Comparison of ENCODE assay signal across 21 cellular contexts in genomic region chrX:39760930-39761329, GRCh38.
DNase-seq lines count a peak whose midpoint lies in the region; ATAC-seq, FAIRE-seq and TF ChIP-seq lines count a peak whose summit lies in the region.
"Had no signal": no experiment of that assay in that cellular context is flagged by ENCODE, and none has a peak within 500 bp of the region (broad histone marks: within the 10 kb centered on the region; RNA-seq: fewer than 3 reads in every experiment).

No MANE protein-coding gene starts in this region.

- H2BK15ac ChIP-seq in H1 (ENCODE audit: low read length): 0 out of 2 replicates have a peak overlapping the region, but pooled peaks have one; percentile 29

- TF ChIP-seq RAD21 in H1 (IDR thresholded peaks at IDR 0.05 in 1 of 2, conservative IDR thresholded peaks at IDR 0.05 in 1 of 2; ENCODE audit: low read depth in 2 of 2, low read length in 2 of 2): no peak

- no peak for TF ChIP-seq EP300 in H1 (IDR thresholded peaks at IDR 0.05; ENCODE audit: borderline replicate concordance in 1 of 2, low read depth in 2 of 2, low read length in 2 of 2)

- no peak overlapping the region for H4K91ac ChIP-seq in H1 (replicated peaks; ENCODE audit: insufficient read length, low read length)

- H3K14ac ChIP-seq in H1 (ENCODE audit: insufficient read length): no peak overlapping the region

- ATAC-seq in activated T-cell treated with anti-CD3 and anti-CD28 coated beads, Interleukin-2, amount 50 U/mL, for 72 hours (replicated peaks in 1 of 2): peak; percentile 86 to 88
- ATAC-seq in GM21423 (IDR thresholded peaks at IDR 0.05; ENCODE audit: unreplicated experiment): no peak
- ATAC-seq in HG02798 (IDR thresholded peaks at IDR 0.05; ENCODE audit: poor library complexity, unreplicated experiment): no peak
- ATAC-seq: heart right ventricle; left ventricle myocardium superior; mucosa of descending colon; stimulated activated memory B cell treated with anti-CD40 and anti-IgM and Interleukin-4, amounts not matched to agents 10 μg/mL and 1 μg/mL and 100 μg/mL, for 72 hours had no signal

- intact Hi-C loops in activated naive CD4-positive, alpha-beta T cell treated with anti-CD3 and anti-CD28 coated beads for 36 hours (cut with micrococcal nuclease): no loop called here

- H3K18ac ChIP-seq in H1 (ENCODE audit: extremely low read depth, low read length): no peak overlapping the region

- TF ChIP-seq CTCF in H1 (IDR thresholded peaks at IDR 0.05; ENCODE audit: control extremely low read depth in 1 of 3, insufficient read depth in 1 of 3, low read depth in 1 of 3, low read length in 3 of 3): no peak

- FAIRE-seq in H1 (lab: Jason Lieb, UNC): no peak
- FAIRE-seq: TTC549 had no signal

- in situ Hi-C loops in HAP-1 (cut with MboI; ENCODE audit: low sequenced_read_pairs): no loop called here

- POLR2A ChIA-PET in H1 (lab: Charles Lee; ENCODE audit: partially characterized antibody): no interaction called here

- no peaks in the 10 kb centered on the region for H3K36me3 Mint-ChIP-seq in activated naive CD4-positive, alpha-beta T cell treated with anti-CD3 and anti-CD28 coated beads for 36 hours (ENCODE audit: low read depth)
- no peaks in the 10 kb centered on the region for H3K36me3 Mint-ChIP-seq in activated T-cell treated with anti-CD3 and anti-CD28 coated beads, Interleukin-2, amount 50 U/mL, for 72 hours (ENCODE audit: insufficient read depth in 2 of 2)
- H3K36me3 Mint-ChIP-seq in stimulated activated naive CD8-positive, alpha-beta T cell treated with anti-CD3 and anti-CD28 coated beads, Interleukin-15, Interleukin-2, amounts not matched to agents 100 ng/mL and 50 ng/mL, for 24 hours (ENCODE audit: low read depth): no peaks in the 10 kb centered on the region
- H3K36me3 Mint-ChIP-seq: stimulated activated memory B cell treated with anti-CD40 and anti-IgM and Interleukin-4, amounts not matched to agents 10 μg/mL and 1 μg/mL and 100 μg/mL, for 72 hours had no signal

- H3K36me3 ChIP-seq in H1 (ENCODE audit: control insufficient read depth in 2 of 4, insufficient read depth in 4 of 4, low read length in 3 of 4) (no peaks in the 10 kb centered on the region), HAP-1 (replicated peaks) (no peaks in the 10 kb centered on the region)
- H3K36me3 ChIP-seq: breast epithelium, heart right ventricle, transverse colon had no signal

- no peaks in the 10 kb centered on the region for H4K20me1 ChIP-seq in H1 (replicated peaks in 1 of 2; ENCODE audit: control insufficient read depth in 1 of 2, insufficient read depth in 2 of 2, low read length in 2 of 2)

- CTCF ChIA-PET in activated naive CD4-positive, alpha-beta T cell treated with anti-CD3 and anti-CD28 coated beads for 36 hours (lab: Charles Lee): interaction anchor here (0.7 to 1.0 kb wide), 2 partner anchors 17 to 56 kb away, joined by 3 read pairs; no protein-coding TSS in a partner anchor
- CTCF ChIA-PET in H1 (lab: Charles Lee; ENCODE audit: partially characterized antibody): no interaction called here

- 100% methylated on average over 3 of the region's 3 CpGs; no CpG with 5 or more reads in 1 of the 2 experiments for WGBS in H1 (ENCODE audit: extremely low coverage in 1 of 2, insufficient coverage in 1 of 2, insufficient read length in 1 of 2, insufficient replicate concordance in 2 of 2, low coverage in 1 of 2, low lambda C conversion rate in 2 of 2, missing lambda C conversion rate in 1 of 2), 2 experiments

- H2BK12ac ChIP-seq in H1 (ENCODE audit: low read depth, low read length): no peak overlapping the region

- no peak overlapping the region for H2AFZ ChIP-seq in H1 (ENCODE audit: low read length)

- peaks cover 17% of the 10 kb centered on the region for H3K4me1 Mint-ChIP-seq in activated naive CD4-positive, alpha-beta T cell treated with anti-CD3 and anti-CD28 coated beads for 36 hours (ENCODE audit: low read depth)
- peaks cover 46% of the 10 kb centered on the region for H3K4me1 Mint-ChIP-seq in activated T-cell treated with anti-CD3 and anti-CD28 coated beads, Interleukin-2, amount 50 U/mL, for 72 hours (ENCODE audit: low read depth)
- H3K4me1 Mint-ChIP-seq in stimulated activated naive CD8-positive, alpha-beta T cell treated with anti-CD3 and anti-CD28 coated beads, Interleukin-15, Interleukin-2, amounts not matched to agents 100 ng/mL and 50 ng/mL, for 24 hours (ENCODE audit: low read depth): peaks cover 38% of the 10 kb centered on the region
- H3K4me1 Mint-ChIP-seq: stimulated activated memory B cell treated with anti-CD40 and anti-IgM and Interleukin-4, amounts not matched to agents 10 μg/mL and 1 μg/mL and 100 μg/mL, for 72 hours had no signal

- no peak overlapping the region for H2BK5ac ChIP-seq in H1 (ENCODE audit: low read depth, low read length)

- H3K56ac ChIP-seq in H1 (replicated peaks; ENCODE audit: insufficient read length, low read depth, low read length): no peak overlapping the region

- no peak overlapping the region for H3K27ac Mint-ChIP-seq in activated naive CD4-positive, alpha-beta T cell treated with anti-CD3 and anti-CD28 coated beads for 36 hours
- no peak overlapping the region for H3K27ac Mint-ChIP-seq in activated T-cell treated with anti-CD3 and anti-CD28 coated beads, Interleukin-2, amount 50 U/mL, for 72 hours
- H3K27ac Mint-ChIP-seq in stimulated activated naive CD8-positive, alpha-beta T cell treated with anti-CD3 and anti-CD28 coated beads, Interleukin-15, Interleukin-2, amounts not matched to agents 100 ng/mL and 50 ng/mL, for 24 hours: peak overlapping the region; percentile 91
- H3K27ac Mint-ChIP-seq: stimulated activated memory B cell treated with anti-CD40 and anti-IgM and Interleukin-4, amounts not matched to agents 10 μg/mL and 1 μg/mL and 100 μg/mL, for 72 hours had no signal

- no peaks in the 10 kb centered on the region for H3K27me3 ChIP-seq in H1 (replicated peaks in 1 of 4; ENCODE audit: control insufficient read depth in 3 of 4, extremely low read depth in 1 of 4, insufficient read depth in 3 of 4, low read length in 3 of 4)
- no peaks in the 10 kb centered on the region for H3K27me3 ChIP-seq in HAP-1 (ENCODE audit: low read depth)
- H3K27me3 ChIP-seq: transverse colon had no signal

- DNase-seq in activated naive CD4-positive, alpha-beta T cell treated with Interleukin-2 at 50 U/mL for 16 hours: peak; percentile 7
- no peak for DNase-seq in activated naive CD4-positive, alpha-beta T cell treated with anti-CD3 and anti-CD28 coated beads for 36 hours
- peak in 1 of 2 donors; percentile 24 for DNase-seq in activated T-cell treated with anti-CD3 and anti-CD28 coated beads, Interleukin-2, amount 50 U/mL, for 72 hours
- DNase-seq in H1 (ENCODE audit: low read depth in 1 of 2, low spot score in 2 of 2): no peak
- no peak for DNase-seq in HAP-1 (ENCODE audit: low spot score in 2 of 2)
- DNase-seq: activated CD8-positive, alpha-beta memory T cell treated with anti-CD3 and anti-CD28 coated beads for 24 hours; DMS79; heart right ventricle; left ventricle myocardium superior; mucosa of descending colon; NCI-H1930; NCI-H446; retina; transverse colon had no signal

- no peak overlapping the region for H2BK120ac ChIP-seq in H1 (replicated peaks; ENCODE audit: low read depth, low read length)

- no peaks in the 10 kb centered on the region for H3K9me3 ChIP-seq in H1 (ENCODE audit: insufficient read depth in 2 of 2, low read depth in 1 of 2, low read length in 1 of 2)
- H3K9me3 ChIP-seq in HAP-1: no peaks in the 10 kb centered on the region
- H3K9me3 ChIP-seq: breast epithelium, heart right ventricle, mucosa of descending colon, transverse colon had no signal

- H3K4ac ChIP-seq in H1 (replicated peaks; ENCODE audit: insufficient read length, low read depth, low read length): no peak overlapping the region

- no peaks in the 10 kb centered on the region for H3K23me2 ChIP-seq in H1 (ENCODE audit: low read depth, low read length)

- no peak overlapping the region for H3K4me2 ChIP-seq in H1 (ENCODE audit: insufficient read depth in 1 of 2, low read depth in 2 of 2, low read length in 2 of 2)
- H3K4me2 ChIP-seq: KMS-11 had no signal

- no peak overlapping the region for H3K4me3 Mint-ChIP-seq in activated naive CD4-positive, alpha-beta T cell treated with anti-CD3 and anti-CD28 coated beads for 36 hours
- H3K4me3 Mint-ChIP-seq in activated T-cell treated with anti-CD3 and anti-CD28 coated beads, Interleukin-2, amount 50 U/mL, for 72 hours: peak overlapping the region; percentile 36 to 53
- peak overlapping the region; percentile 23 for H3K4me3 Mint-ChIP-seq in stimulated activated naive CD8-positive, alpha-beta T cell treated with anti-CD3 and anti-CD28 coated beads, Interleukin-15, Interleukin-2, amounts not matched to agents 100 ng/mL and 50 ng/mL, for 24 hours
- H3K4me3 Mint-ChIP-seq: stimulated activated memory B cell treated with anti-CD40 and anti-IgM and Interleukin-4, amounts not matched to agents 10 μg/mL and 1 μg/mL and 100 μg/mL, for 72 hours had no signal

- no peak overlapping the region for H3K23ac ChIP-seq in H1 (ENCODE audit: insufficient read length)

- no peak overlapping the region for H3K9ac ChIP-seq in H1 (replicated peaks in 1 of 4; ENCODE audit: extremely low read depth in 1 of 4, low read depth in 3 of 4, low read length in 3 of 4)
- H3K9ac ChIP-seq: KMS-11 had no signal

- H3K4me1 ChIP-seq in H1 (replicated peaks in 1 of 4; ENCODE audit: control insufficient read depth in 3 of 4, insufficient read depth in 4 of 4, low read length in 3 of 4) (peaks cover 0 to 13% (median 0%) of the 10 kb centered on the region in 4 experiments; a peak in 3 of 7 replicates), HAP-1 (peaks cover 3% of the 10 kb centered on the region)
- H3K4me1 ChIP-seq: breast epithelium had no signal

- TF ChIP-seq POLR2A in H1 (IDR thresholded peaks at IDR 0.05; ENCODE audit: control extremely low read depth in 1 of 2, low read depth in 2 of 2, low read length in 2 of 2): no peak

- H4K8ac ChIP-seq in H1 (ENCODE audit: extremely low read depth, insufficient read depth, low read length): no peak overlapping the region

- H3K9me3 Mint-ChIP-seq in activated naive CD4-positive, alpha-beta T cell treated with anti-CD3 and anti-CD28 coated beads for 36 hours: no peaks in the 10 kb centered on the region
- H3K9me3 Mint-ChIP-seq in activated T-cell treated with anti-CD3 and anti-CD28 coated beads, Interleukin-2, amount 50 U/mL, for 72 hours: no peaks in the 10 kb centered on the region
- H3K9me3 Mint-ChIP-seq in stimulated activated naive CD8-positive, alpha-beta T cell treated with anti-CD3 and anti-CD28 coated beads, Interleukin-15, Interleukin-2, amounts not matched to agents 100 ng/mL and 50 ng/mL, for 24 hours: no peaks in the 10 kb centered on the region
- H3K9me3 Mint-ChIP-seq: stimulated activated memory B cell treated with anti-CD40 and anti-IgM and Interleukin-4, amounts not matched to agents 10 μg/mL and 1 μg/mL and 100 μg/mL, for 72 hours had no signal

- no peak overlapping the region for H4K5ac ChIP-seq in H1 (ENCODE audit: insufficient read length, low read depth, low read length)

- H2BK20ac ChIP-seq in H1 (ENCODE audit: low read length): no peak overlapping the region

- H3K27me3 Mint-ChIP-seq in activated naive CD4-positive, alpha-beta T cell treated with anti-CD3 and anti-CD28 coated beads for 36 hours (ENCODE audit: low read depth): no peaks in the 10 kb centered on the region
- no peaks in the 10 kb centered on the region for H3K27me3 Mint-ChIP-seq in activated T-cell treated with anti-CD3 and anti-CD28 coated beads, Interleukin-2, amount 50 U/mL, for 72 hours (ENCODE audit: low read depth)
- no peaks in the 10 kb centered on the region for H3K27me3 Mint-ChIP-seq in stimulated activated naive CD8-positive, alpha-beta T cell treated with anti-CD3 and anti-CD28 coated beads, Interleukin-15, Interleukin-2, amounts not matched to agents 100 ng/mL and 50 ng/mL, for 24 hours
- H3K27me3 Mint-ChIP-seq: stimulated activated memory B cell treated with anti-CD40 and anti-IgM and Interleukin-4, amounts not matched to agents 10 μg/mL and 1 μg/mL and 100 μg/mL, for 72 hours had no signal

- H3K79me1 ChIP-seq in H1 (ENCODE audit: low read depth, low read length): no peaks in the 10 kb centered on the region

- H3K79me2 ChIP-seq in H1 (ENCODE audit: control insufficient read depth in 1 of 2, insufficient read depth in 2 of 2, low read length in 2 of 2): no peaks in the 10 kb centered on the region

- H3K27ac ChIP-seq in H1 (ENCODE audit: low read depth, low read length): no peak overlapping the region
- H3K27ac ChIP-seq: KMS-11 had no signal

- H3K4me3 ChIP-seq in H1 (ENCODE audit: extremely low read depth in 1 of 4, insufficient read depth in 2 of 4, low read depth in 3 of 4, low read length in 4 of 4): no peak overlapping the region
- H3K4me3 ChIP-seq in HAP-1: no peak overlapping the region
- H3K4me3 ChIP-seq: breast epithelium, heart right ventricle, mucosa of descending colon, transverse colon had no signal

- no peak overlapping the region for H2AK5ac ChIP-seq in H1 (ENCODE audit: low read depth, low read length)

Comparison
In these comparisons a context has a peak if more than half of its experiments do, and no peak if none do; other contexts are left out.
1. ATAC-seq: peak in activated T-cell treated with anti-CD3 and anti-CD28 coated beads, Interleukin-2, amount 50 U/mL, for 72 hours (2 of 2); none in GM21423 (single experiment) and HG02798 (single experiment).